Comparison of ENCODE assay signal across 1 cellular context in the genomic region with DNA sequence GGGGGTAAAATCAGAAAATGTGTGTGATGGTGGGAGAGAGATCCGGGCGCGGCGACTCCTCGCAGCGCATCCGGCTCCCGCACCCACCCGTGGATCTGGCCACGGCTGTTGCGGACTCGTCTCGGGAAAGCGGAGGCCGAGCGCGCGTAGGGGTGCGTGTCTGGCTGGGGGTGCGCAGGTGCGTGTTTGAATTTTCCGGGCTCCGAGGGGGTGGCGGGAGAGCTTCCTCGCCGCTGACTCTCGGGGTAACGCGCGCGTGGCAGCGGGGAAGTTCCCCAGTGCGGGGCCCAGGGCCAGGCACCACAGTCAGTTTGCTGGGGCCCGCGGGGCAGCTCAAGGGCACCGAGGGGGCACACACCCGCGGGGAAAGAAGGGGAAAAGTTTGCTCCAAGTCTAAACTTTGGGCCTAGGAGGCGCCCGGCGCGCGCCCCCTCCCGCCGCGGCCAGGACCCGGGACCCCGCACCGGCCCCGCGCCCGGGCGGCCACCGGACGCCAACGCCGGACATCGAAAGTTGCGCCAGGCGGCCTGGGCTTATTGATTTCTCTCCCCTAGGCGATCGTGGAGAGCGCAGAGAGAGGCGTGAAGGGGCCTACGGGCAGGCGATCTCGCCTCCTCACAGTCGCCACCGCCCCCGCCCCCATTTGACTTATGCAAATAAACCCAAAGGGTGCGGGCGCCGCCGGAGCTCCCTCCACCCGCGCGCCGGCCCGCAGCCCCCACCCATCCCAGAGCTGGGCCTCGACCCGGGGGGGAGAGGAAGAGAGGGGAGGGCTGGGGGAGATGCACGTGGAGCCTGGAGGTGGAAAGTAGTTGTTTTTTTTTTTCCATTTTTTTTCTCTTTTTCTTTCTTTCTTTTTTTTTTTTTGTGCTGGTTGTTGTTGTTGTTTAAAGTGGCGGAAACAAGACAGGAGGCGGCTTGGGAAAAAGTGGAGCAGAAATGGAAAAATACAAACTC.
A peak's percentile ranks its signal among the peaks of the same experiment; 100 is the strongest.
TF ChIP-seq lines count a peak whose summit lies in the region.

No MANE protein-coding gene starts in this region.

TF ChIP-seq in K562, 482 proteins besides CTCF, POLR2A, EP300 and RAD21 (continued from another document and continues in another):
- TF ChIP-seq, protein P1, sequence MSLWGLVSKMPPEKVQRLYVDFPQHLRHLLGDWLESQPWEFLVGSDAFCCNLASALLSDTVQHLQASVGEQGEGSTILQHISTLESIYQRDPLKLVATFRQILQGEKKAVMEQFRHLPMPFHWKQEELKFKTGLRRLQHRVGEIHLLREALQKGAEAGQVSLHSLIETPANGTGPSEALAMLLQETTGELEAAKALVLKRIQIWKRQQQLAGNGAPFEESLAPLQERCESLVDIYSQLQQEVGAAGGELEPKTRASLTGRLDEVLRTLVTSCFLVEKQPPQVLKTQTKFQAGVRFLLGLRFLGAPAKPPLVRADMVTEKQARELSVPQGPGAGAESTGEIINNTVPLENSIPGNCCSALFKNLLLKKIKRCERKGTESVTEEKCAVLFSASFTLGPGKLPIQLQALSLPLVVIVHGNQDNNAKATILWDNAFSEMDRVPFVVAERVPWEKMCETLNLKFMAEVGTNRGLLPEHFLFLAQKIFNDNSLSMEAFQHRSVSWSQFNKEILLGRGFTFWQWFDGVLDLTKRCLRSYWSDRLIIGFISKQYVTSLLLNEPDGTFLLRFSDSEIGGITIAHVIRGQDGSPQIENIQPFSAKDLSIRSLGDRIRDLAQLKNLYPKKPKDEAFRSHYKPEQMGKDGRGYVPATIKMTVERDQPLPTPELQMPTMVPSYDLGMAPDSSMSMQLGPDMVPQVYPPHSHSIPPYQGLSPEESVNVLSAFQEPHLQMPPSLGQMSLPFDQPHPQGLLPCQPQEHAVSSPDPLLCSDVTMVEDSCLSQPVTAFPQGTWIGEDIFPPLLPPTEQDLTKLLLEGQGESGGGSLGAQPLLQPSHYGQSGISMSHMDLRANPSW (CRISPR knock-in tag; IDR thresholded peaks at IDR 0.05) = no peak
- TF ChIP-seq SMAD2 (IDR thresholded peaks at IDR 0.05; ENCODE audit: low read depth, low read length) (no peak), NCOA6 (IDR thresholded peaks at IDR 0.05) (no peak), NRF1 (conservative IDR thresholded peaks at IDR 0.05 in 1 of 2, IDR thresholded peaks at IDR 0.05 in 1 of 2) (peak; percentile 67 to 75), TBL1XR1 (IDR thresholded peaks at IDR 0.05; ENCODE audit: low read length in 2 of 2) (no peak), ZNF41 (CRISPR knock-in tag; conservative IDR thresholded peaks at IDR 0.05) (no peak), HCFC1 (IDR thresholded peaks at IDR 0.05; ENCODE audit: low read depth, low read length) (no peak), FOXK2 (conservative IDR thresholded peaks at IDR 0.05 in 1 of 2, IDR thresholded peaks at IDR 0.05 in 1 of 2; ENCODE audit: low read depth in 2 of 2) (peak; percentile 19 to 52; a peak in 3 of 4 replicates), ZBED1 (IDR thresholded peaks at IDR 0.05) (no peak), MTA2 (IDR thresholded peaks at IDR 0.05; ENCODE audit: low read depth) (no peak), L3MBTL2 (IDR thresholded peaks at IDR 0.05) (0 out of 2 replicates have a peak, but pooled peaks have one; percentile 9), STAG1 (CRISPR knock-in tag; IDR thresholded peaks at IDR 0.05; ENCODE audit: borderline replicate concordance) (no peak), LARP7 (IDR thresholded peaks at IDR 0.05) (no peak), NCOR1 (IDR thresholded peaks at IDR 0.05) (no peak), ZNF184 (CRISPR knock-in tag; IDR thresholded peaks at IDR 0.05) (no peak), ZNF436 (CRISPR knock-in tag; IDR thresholded peaks at IDR 0.05) (no peak), ZC3H4 (CRISPR knock-in tag; IDR thresholded peaks at IDR 0.05; ENCODE audit: borderline replicate concordance) (no peak; the same call in 1 of the 2 replicates), RHOXF2B (CRISPR knock-in tag; conservative IDR thresholded peaks at IDR 0.05) (no peak), FOXA3 (CRISPR knock-in tag; conservative IDR thresholded peaks at IDR 0.05 in 1 of 2, IDR thresholded peaks at IDR 0.05 in 1 of 2) (no peak), ZBTB5 (IDR thresholded peaks at IDR 0.05) (no peak), GATA2 (CRISPR knock-in tag; IDR thresholded peaks at IDR 0.05) (no peak), CBFA2T3 (IDR thresholded peaks at IDR 0.05) (no peak), ETV6 (IDR thresholded peaks at IDR 0.05; ENCODE audit: borderline replicate concordance in 1 of 2, low read depth in 2 of 2, low read length in 1 of 2) (no peak), ETV6 (CRISPR knock-in tag; IDR thresholded peaks at IDR 0.05; ENCODE audit: borderline replicate concordance) (no peak), FIP1L1 (IDR thresholded peaks at IDR 0.05; ENCODE audit: low read depth, low read length, poor library complexity, severe bottlenecking) (no peak), YY1 (IDR thresholded peaks at IDR 0.05; ENCODE audit: borderline replicate concordance in 1 of 3, control insufficient read depth in 1 of 3, extremely low read depth in 1 of 3, insufficient read depth in 3 of 3, insufficient read length in 1 of 3, insufficient replicate concordance in 2 of 3, low read depth in 1 of 3, low read length in 2 of 3) (peak in 1 of 3 experiments; percentile 18), CCNT2 (IDR thresholded peaks at IDR 0.05; ENCODE audit: borderline replicate concordance, extremely low read depth, insufficient read length, low read depth, low read length) (no peak), PPARD (CRISPR knock-in tag; IDR thresholded peaks at IDR 0.05) (no peak), SPI1 (IDR thresholded peaks at IDR 0.05; ENCODE audit: borderline replicate concordance, low read depth, low read length) (no peak), ZNF133 (CRISPR knock-in tag; IDR thresholded peaks at IDR 0.05) (no peak), BHLHE40 (IDR thresholded peaks at IDR 0.05; ENCODE audit: low read length) (no peak), ETV1 (tag; conservative IDR thresholded peaks at IDR 0.05; ENCODE audit: low read depth) (no peak), FOS (IDR thresholded peaks at IDR 0.05; ENCODE audit: extremely low read depth, insufficient read length) (no peak)
- TF ChIP-seq, protein P2, sequence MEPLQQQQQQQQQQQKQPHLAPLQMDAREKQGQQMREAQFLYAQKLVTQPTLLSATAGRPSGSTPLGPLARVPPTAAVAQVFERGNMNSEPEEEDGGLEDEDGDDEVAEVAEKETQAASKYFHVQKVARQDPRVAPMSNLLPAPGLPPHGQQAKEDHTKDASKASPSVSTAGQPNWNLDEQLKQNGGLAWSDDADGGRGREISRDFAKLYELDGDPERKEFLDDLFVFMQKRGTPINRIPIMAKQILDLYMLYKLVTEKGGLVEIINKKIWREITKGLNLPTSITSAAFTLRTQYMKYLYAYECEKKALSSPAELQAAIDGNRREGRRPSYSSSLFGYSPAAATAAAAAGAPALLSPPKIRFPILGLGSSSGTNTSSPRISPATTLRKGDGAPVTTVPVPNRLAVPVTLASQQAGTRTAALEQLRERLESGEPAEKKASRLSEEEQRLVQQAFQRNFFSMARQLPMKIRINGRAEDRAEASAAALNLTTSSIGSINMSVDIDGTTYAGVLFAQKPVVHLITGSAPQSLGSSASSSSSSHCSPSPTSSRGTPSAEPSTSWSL (CRISPR knock-in tag; IDR thresholded peaks at IDR 0.05; ENCODE audit: borderline replicate concordance) = no peak
- TF ChIP-seq, protein P3, sequence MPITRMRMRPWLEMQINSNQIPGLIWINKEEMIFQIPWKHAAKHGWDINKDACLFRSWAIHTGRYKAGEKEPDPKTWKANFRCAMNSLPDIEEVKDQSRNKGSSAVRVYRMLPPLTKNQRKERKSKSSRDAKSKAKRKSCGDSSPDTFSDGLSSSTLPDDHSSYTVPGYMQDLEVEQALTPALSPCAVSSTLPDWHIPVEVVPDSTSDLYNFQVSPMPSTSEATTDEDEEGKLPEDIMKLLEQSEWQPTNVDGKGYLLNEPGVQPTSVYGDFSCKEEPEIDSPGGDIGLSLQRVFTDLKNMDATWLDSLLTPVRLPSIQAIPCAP (CRISPR knock-in tag; IDR thresholded peaks at IDR 0.05; ENCODE audit: borderline replicate concordance) = no peak
- TF ChIP-seq, protein P4, sequence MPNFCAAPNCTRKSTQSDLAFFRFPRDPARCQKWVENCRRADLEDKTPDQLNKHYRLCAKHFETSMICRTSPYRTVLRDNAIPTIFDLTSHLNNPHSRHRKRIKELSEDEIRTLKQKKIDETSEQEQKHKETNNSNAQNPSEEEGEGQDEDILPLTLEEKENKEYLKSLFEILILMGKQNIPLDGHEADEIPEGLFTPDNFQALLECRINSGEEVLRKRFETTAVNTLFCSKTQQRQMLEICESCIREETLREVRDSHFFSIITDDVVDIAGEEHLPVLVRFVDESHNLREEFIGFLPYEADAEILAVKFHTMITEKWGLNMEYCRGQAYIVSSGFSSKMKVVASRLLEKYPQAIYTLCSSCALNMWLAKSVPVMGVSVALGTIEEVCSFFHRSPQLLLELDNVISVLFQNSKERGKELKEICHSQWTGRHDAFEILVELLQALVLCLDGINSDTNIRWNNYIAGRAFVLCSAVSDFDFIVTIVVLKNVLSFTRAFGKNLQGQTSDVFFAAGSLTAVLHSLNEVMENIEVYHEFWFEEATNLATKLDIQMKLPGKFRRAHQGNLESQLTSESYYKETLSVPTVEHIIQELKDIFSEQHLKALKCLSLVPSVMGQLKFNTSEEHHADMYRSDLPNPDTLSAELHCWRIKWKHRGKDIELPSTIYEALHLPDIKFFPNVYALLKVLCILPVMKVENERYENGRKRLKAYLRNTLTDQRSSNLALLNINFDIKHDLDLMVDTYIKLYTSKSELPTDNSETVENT (CRISPR knock-in tag; IDR thresholded peaks at IDR 0.05) = no peak
- TF ChIP-seq, protein P5, sequence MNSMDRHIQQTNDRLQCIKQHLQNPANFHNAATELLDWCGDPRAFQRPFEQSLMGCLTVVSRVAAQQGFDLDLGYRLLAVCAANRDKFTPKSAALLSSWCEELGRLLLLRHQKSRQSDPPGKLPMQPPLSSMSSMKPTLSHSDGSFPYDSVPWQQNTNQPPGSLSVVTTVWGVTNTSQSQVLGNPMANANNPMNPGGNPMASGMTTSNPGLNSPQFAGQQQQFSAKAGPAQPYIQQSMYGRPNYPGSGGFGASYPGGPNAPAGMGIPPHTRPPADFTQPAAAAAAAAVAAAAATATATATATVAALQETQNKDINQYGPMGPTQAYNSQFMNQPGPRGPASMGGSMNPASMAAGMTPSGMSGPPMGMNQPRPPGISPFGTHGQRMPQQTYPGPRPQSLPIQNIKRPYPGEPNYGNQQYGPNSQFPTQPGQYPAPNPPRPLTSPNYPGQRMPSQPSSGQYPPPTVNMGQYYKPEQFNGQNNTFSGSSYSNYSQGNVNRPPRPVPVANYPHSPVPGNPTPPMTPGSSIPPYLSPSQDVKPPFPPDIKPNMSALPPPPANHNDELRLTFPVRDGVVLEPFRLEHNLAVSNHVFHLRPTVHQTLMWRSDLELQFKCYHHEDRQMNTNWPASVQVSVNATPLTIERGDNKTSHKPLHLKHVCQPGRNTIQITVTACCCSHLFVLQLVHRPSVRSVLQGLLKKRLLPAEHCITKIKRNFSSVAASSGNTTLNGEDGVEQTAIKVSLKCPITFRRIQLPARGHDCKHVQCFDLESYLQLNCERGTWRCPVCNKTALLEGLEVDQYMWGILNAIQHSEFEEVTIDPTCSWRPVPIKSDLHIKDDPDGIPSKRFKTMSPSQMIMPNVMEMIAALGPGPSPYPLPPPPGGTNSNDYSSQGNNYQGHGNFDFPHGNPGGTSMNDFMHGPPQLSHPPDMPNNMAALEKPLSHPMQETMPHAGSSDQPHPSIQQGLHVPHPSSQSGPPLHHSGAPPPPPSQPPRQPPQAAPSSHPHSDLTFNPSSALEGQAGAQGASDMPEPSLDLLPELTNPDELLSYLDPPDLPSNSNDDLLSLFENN (IDR thresholded peaks at IDR 0.05; ENCODE audit: low read depth in 2 of 2, low read length in 2 of 2) = no peak
- TF ChIP-seq, protein P6, sequence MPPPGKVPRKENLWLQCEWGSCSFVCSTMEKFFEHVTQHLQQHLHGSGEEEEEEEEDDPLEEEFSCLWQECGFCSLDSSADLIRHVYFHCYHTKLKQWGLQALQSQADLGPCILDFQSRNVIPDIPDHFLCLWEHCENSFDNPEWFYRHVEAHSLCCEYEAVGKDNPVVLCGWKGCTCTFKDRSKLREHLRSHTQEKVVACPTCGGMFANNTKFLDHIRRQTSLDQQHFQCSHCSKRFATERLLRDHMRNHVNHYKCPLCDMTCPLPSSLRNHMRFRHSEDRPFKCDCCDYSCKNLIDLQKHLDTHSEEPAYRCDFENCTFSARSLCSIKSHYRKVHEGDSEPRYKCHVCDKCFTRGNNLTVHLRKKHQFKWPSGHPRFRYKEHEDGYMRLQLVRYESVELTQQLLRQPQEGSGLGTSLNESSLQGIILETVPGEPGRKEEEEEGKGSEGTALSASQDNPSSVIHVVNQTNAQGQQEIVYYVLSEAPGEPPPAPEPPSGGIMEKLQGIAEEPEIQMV (tag; conservative IDR thresholded peaks at IDR 0.05; ENCODE audit: low read depth) = no peak
